Comparison of ENCODE assay signal across 8 cellular contexts in the genomic region with DNA sequence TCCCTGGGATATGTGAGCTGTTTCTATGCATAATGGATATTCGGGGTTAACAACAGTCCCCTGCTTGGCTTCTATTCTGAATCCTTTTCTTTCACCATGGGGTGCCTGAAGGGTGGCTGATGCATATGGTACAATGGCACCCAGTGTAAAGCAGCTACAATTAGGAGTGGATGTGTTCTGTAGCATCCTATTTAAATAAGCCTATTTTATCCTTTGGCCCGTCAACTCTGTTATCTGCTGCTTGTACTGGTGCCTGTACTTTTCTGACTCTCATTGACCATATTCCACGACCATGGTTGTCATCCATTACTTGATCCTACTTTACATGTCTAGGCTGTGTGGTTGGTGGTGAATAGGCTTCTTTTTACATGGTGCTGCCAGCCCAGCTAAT. TPM values are rescaled to one million over a fixed set of nuclear protein-coding genes. Genes with fewer than 3 reads are reported as not detected.
DNase-seq lines count a peak whose midpoint lies in the region; ATAC-seq and TF ChIP-seq lines count a peak whose summit lies in the region.

No MANE protein-coding gene starts in this region.

- no peak for TF ChIP-seq CTCF in AG04450 (IDR thresholded peaks at IDR 0.05; ENCODE audit: low read depth, low read length)
- TF ChIP-seq CTCF in choroid plexus epithelial cell (conservative IDR thresholded peaks at IDR 0.05; ENCODE audit: low read depth, low read length): no peak

- H3K27me3 ChIP-seq in AG04450 (ENCODE audit: control insufficient read depth, insufficient read depth, low read length): no peaks in the 10 kb centered on the region
- no peaks in the 10 kb centered on the region for H3K27me3 ChIP-seq in HUES64 (ENCODE audit: insufficient read depth, low read length)

- peaks cover 6 to 42% (median 34%) of the 10 kb centered on the region in 7 donors for H3K9me3 Mint-ChIP-seq in naive B cell

- H3K27ac ChIP-seq in AG04450 (ENCODE audit: low read depth, low read length) (no peak overlapping the region), HUES64 (ENCODE audit: low read depth, low read length) (no peak overlapping the region)

- H3K9ac ChIP-seq in HUES64 (ENCODE audit: low read depth, low read length): peak overlapping the region; percentile 95

- 53% methylated on average over 3 of the region's 3 CpGs for WGBS in HUES64

- H3K36me3 ChIP-seq in HUES64 (ENCODE audit: insufficient read depth, low read length): peaks cover 72% of the 10 kb centered on the region

- DNase-seq in AG04450 (ENCODE audit: low read depth, low spot score): no peak
- DNase-seq in choroid plexus epithelial cell (ENCODE audit: low read depth): no peak
- no peak for DNase-seq in naive B cell
- DNase-seq in effector CD4-positive, alpha-beta T cell: no peak
- DNase-seq in NCI-H345 treated with DMSO at 0.1 percent for 48 hours (lab: John Stamatoyannopoulos, UW; ENCODE audit: unreplicated experiment): no peak
- no peak for DNase-seq in activated CD4-positive, alpha-beta T cell treated with anti-CD3 and anti-CD28 coated beads, Interleukin-2, amount 50 U/mL, for 1 hour
- DNase-seq in activated CD4-positive, alpha-beta T cell treated with anti-CD3 and anti-CD28 coated beads for 1 hour: no peak

- peak overlapping the region; percentile 77 to 98 (median 86) for H3K27ac Mint-ChIP-seq in naive B cell

- ATAC-seq in naive B cell (ENCODE audit: low read depth in 2 of 2): no peak

- H3K4me3 Mint-ChIP-seq in naive B cell: peak overlapping the region; percentile 85 to 99 (median 96)

- peaks cover 29 to 39% of the 10 kb centered on the region in 2 donors for H3K36me3 Mint-ChIP-seq in naive B cell

- H3K4me3 ChIP-seq in AG04450 (ENCODE audit: low read depth, low read length): peak overlapping the region; percentile 73
- H3K4me3 ChIP-seq in HUES64 (ENCODE audit: low read length): peak overlapping the region; percentile 78
- H3K4me3 ChIP-seq in choroid plexus epithelial cell (ENCODE audit: low read depth, low read length): peak overlapping the region; percentile 83

- POLR2A ChIA-PET in AG04450 (lab: Yijun Ruan, JAX): interaction anchor here (1.0 to 3.4 kb wide), 2 partner anchors 87 to 113 kb away, joined by 3 to 94 read pairs; a partner anchor contains a TSS

- H3K9me3 ChIP-seq in AG04450 (ENCODE audit: control insufficient read depth, insufficient read depth, low read length) (peaks cover 15% of the 10 kb centered on the region), HUES64 (ENCODE audit: insufficient read depth, low read depth, low read length) (peaks cover 54% of the 10 kb centered on the region)

- no peaks in the 10 kb centered on the region for H3K27me3 Mint-ChIP-seq in naive B cell

- H3K4me1 ChIP-seq in HUES64 (ENCODE audit: insufficient read depth, low read length): 0 out of 2 replicates have a peak, but pooled peaks cover 1% of the 10 kb centered on the region

- peaks cover 34 to 65% (median 36%) of the 10 kb centered on the region in 3 donors for H3K4me1 Mint-ChIP-seq in naive B cell

- CTCF ChIA-PET in AG04450 (lab: Charles Lee): interaction anchor here (5.8 kb wide), 1 partner anchor 113 kb away, joined by 61 read pairs; a partner anchor contains a TSS

RNA-seq across cellular contexts. Expression of a gene that starts 1.3 kb away (rescaled TPM):
- polyA plus RNA-seq in AG04450 (2011; rRNA removed) (129 and 152 TPM in 2 replicates), naive B cell (ENCODE audit: low read depth in 6 of 6) (10 to 100 TPM in 5 of 6 donors, 1 to 10 TPM in 1; 8.1 to 30.7 (median 21.5) TPM)
- 40.2 and 59.4 TPM in 2 replicates for polyA minus RNA-seq in AG04450 (2011; rRNA and poly(A)+ RNA removed)
- polyA plus RNA-seq in HUES64 (2013, experiment 1 of 2): 71.0 TPM
- polyA plus RNA-seq in HUES64 (2013, experiment 2 of 2): 72.8 TPM

RNA-seq across cellular contexts. Expression of a gene that starts 1.8 kb away (rescaled TPM):
- polyA plus RNA-seq in AG04450 (2011; rRNA removed) (16.3 and 25.9 TPM in 2 replicates), naive B cell (ENCODE audit: low read depth in 6 of 6) (1 to 10 TPM in 4 of 6 donors, under 1 TPM in 1, not detected in 1; 0.76 to 4.5 (median 1.9) TPM)
- 31.3 and 39.4 TPM in 2 replicates for polyA minus RNA-seq in AG04450 (2011; rRNA and poly(A)+ RNA removed)
- polyA plus RNA-seq in HUES64 (2013, experiment 1 of 2): 35.6 TPM
- 34.0 TPM for polyA plus RNA-seq in HUES64 (2013, experiment 2 of 2)
